In genomic region chrX:84259868-84260267, GRCh38 we compare ENCODE assay signal across 36 cellular contexts.
"Had no signal": no experiment of that assay in that cellular context is flagged by ENCODE, and none has a peak within 500 bp of the region (broad histone marks: within the 10 kb centered on the region; RNA-seq: fewer than 3 reads in every experiment).

No MANE protein-coding gene starts in this region.

- ATAC-seq: activated CD8-positive, alpha-beta T cell treated with anti-CD3 and anti-CD28 coated beads for 36 hours; activated T-cell treated with anti-CD3 and anti-CD28 coated beads, Interleukin-2, amount 50 U/mL, for 72 hours; activated T-helper 17 cell treated with anti-CD3 and anti-CD28 coated beads, Interleukin-2, amount 50 U/mL, for 72 hours; body of pancreas; PC-3 had no signal

- H3K4me3 ChIP-seq: ascending aorta, body of pancreas, breast epithelium, Peyer's patch, SJSA1 had no signal

- H3K27me3 ChIP-seq: ascending aorta, body of pancreas, Peyer's patch, SJSA1 had no signal

- H3K36me3 ChIP-seq: ascending aorta, breast epithelium, Peyer's patch, SJSA1, WERI-Rb-1 had no signal

- H3K9me3 ChIP-seq: ascending aorta, body of pancreas, Peyer's patch, SJSA1 had no signal

- H3K4me1 ChIP-seq: ascending aorta, body of pancreas, breast epithelium, Peyer's patch, SJSA1 had no signal

- H3K27ac ChIP-seq: ascending aorta, body of pancreas, breast epithelium, Peyer's patch, SJSA1, WERI-Rb-1 had no signal

- DNase-seq: activated CD4-positive, alpha-beta T cell treated with anti-CD3 and anti-CD28 coated beads for 1 hour; activated CD4-positive, alpha-beta T cell treated with anti-CD3 and anti-CD28 coated beads for 48 hours; activated CD4-positive, alpha-beta T cell treated with anti-CD3 and anti-CD28 coated beads, Interleukin-2, amount 50 U/mL, for 4 hours; activated CD4-positive, CD25-positive, alpha-beta regulatory T cell; activated CD8-positive, alpha-beta T cell treated with anti-CD3 and anti-CD28 coated beads for 36 hours; activated effector memory CD4-positive, alpha-beta T cell treated with anti-CD3 and anti-CD28 coated beads, Interleukin-2, amount 50 U/mL, for 16 hours; activated naive CD4-positive, alpha-beta T cell treated with Interleukin-2 at 50 U/mL for 16 hours; activated naive CD8-positive, alpha-beta T cell treated with anti-CD3 and anti-CD28 coated beads, Interleukin-2, amount 10 ng/mL, durations not matched to agents 7 days and 5 days; activated T-cell treated with anti-CD3 and anti-CD28 coated beads, Interleukin-2, amount 50 U/mL, for 1 hour; activated T-cell treated with anti-CD3 and anti-CD28 coated beads, Interleukin-2, amount 50 U/mL, for 72 hours; amygdala; body of pancreas; cerebellar nuclear complex; MM.1S; MV-4-11; NCI-H1092; NCI-H1436 treated with DMSO at 0.1 percent for 48 hours; NCI-H1694 treated with DMSO at 0.1 percent for 48 hours; NCI-H2029; NCI-H345; NCI-H526; NCI-H748 treated with DMSO at 0.1 percent for 48 hours; NK-92 treated with Interleukin-12 subunit alpha and Interleukin-12 subunit beta, amount 100 ng/mL, for 24 hours; PC-3; Peyer's patch; RPMI8226; SHP77 treated with DMSO at 0.1 percent for 48 hours; SW 1271; T-helper 1 cell; T-helper 2 cell; T-helper 9 cell; WERI-Rb-1 had no signal
